In genomic region chr20:11301699-11302098, GRCh38 we compare ENCODE assay signal across 23 cellular contexts.
"Had no signal": no experiment of that assay in that cellular context is flagged by ENCODE, and none has a peak within 500 bp of the region (broad histone marks: within the 10 kb centered on the region; RNA-seq: fewer than 3 reads in every experiment).

No MANE protein-coding gene starts in this region.

- H3K9me3 Mint-ChIP-seq: neural crest cell; stimulated activated naive CD8-positive, alpha-beta T cell treated with anti-CD3 and anti-CD28 coated beads, Interleukin-15, Interleukin-2, amounts not matched to agents 100 ng/mL and 50 ng/mL, for 24 hours had no signal

- H3K27ac Mint-ChIP-seq: immature natural killer cell; naive thymus-derived CD8-positive, alpha-beta T cell; progenitor cell of endocrine pancreas; stimulated activated memory B cell treated with anti-CD40 and anti-IgM and Interleukin-4, amounts not matched to agents 10 μg/mL and 1 μg/mL and 100 μg/mL, for 72 hours; stimulated activated naive CD8-positive, alpha-beta T cell treated with anti-CD3 and anti-CD28 coated beads, Interleukin-15, Interleukin-2, amounts not matched to agents 100 ng/mL and 50 ng/mL, for 24 hours had no signal

- H3K4me3 Mint-ChIP-seq: immature natural killer cell; naive thymus-derived CD8-positive, alpha-beta T cell; neural crest cell; stimulated activated memory B cell treated with anti-CD40 and anti-IgM and Interleukin-4, amounts not matched to agents 10 μg/mL and 1 μg/mL and 100 μg/mL, for 72 hours; stimulated activated naive CD8-positive, alpha-beta T cell treated with anti-CD3 and anti-CD28 coated beads, Interleukin-15, Interleukin-2, amounts not matched to agents 100 ng/mL and 50 ng/mL, for 24 hours had no signal

- H3K27me3 Mint-ChIP-seq: naive thymus-derived CD8-positive, alpha-beta T cell; stimulated activated memory B cell treated with anti-CD40 and anti-IgM and Interleukin-4, amounts not matched to agents 10 μg/mL and 1 μg/mL and 100 μg/mL, for 72 hours; stimulated activated naive CD8-positive, alpha-beta T cell treated with anti-CD3 and anti-CD28 coated beads, Interleukin-15, Interleukin-2, amounts not matched to agents 100 ng/mL and 50 ng/mL, for 24 hours had no signal

- FAIRE-seq: kidney, pancreas, small intestine had no signal

- H3K4me3 ChIP-seq: colonic mucosa, esophagus muscularis mucosa, gastroesophageal sphincter, mucosa of descending colon, pancreas, testis, tibial nerve, upper lobe of right lung had no signal

- DNase-seq: caudate nucleus; colonic mucosa; dermis blood vessel endothelial cell; effector CD4-positive, alpha-beta T cell; glutamatergic neuron; immature natural killer cell; kidney; left cardiac atrium; mucosa of descending colon; naive thymus-derived CD8-positive, alpha-beta T cell; occipital lobe; pancreas; small intestine; stimulated activated CD4-positive, alpha-beta T cell treated with anti-CD3 and anti-CD28 coated beads, Interleukin-4, amount 100 ng/mL, for 1 hour; testis; upper lobe of right lung had no signal

- H3K4me1 ChIP-seq: colonic mucosa, esophagus muscularis mucosa, gastroesophageal sphincter, pancreas, testis, tibial nerve, upper lobe of right lung had no signal

- H3K36me3 Mint-ChIP-seq: immature natural killer cell; naive thymus-derived CD8-positive, alpha-beta T cell; stimulated activated memory B cell treated with anti-CD40 and anti-IgM and Interleukin-4, amounts not matched to agents 10 μg/mL and 1 μg/mL and 100 μg/mL, for 72 hours had no signal

- H3K36me3 ChIP-seq: colonic mucosa, esophagus muscularis mucosa, gastroesophageal sphincter, pancreas, tibial nerve, upper lobe of right lung had no signal

- H3K27ac ChIP-seq: colonic mucosa, esophagus muscularis mucosa, gastroesophageal sphincter, pancreas, testis, tibial nerve, upper lobe of right lung had no signal

- H3K4me1 Mint-ChIP-seq: immature natural killer cell; naive thymus-derived CD8-positive, alpha-beta T cell; stimulated activated memory B cell treated with anti-CD40 and anti-IgM and Interleukin-4, amounts not matched to agents 10 μg/mL and 1 μg/mL and 100 μg/mL, for 72 hours had no signal

- H3K27me3 ChIP-seq: colonic mucosa, esophagus muscularis mucosa, gastroesophageal sphincter, pancreas, testis, tibial nerve, upper lobe of right lung had no signal

- H3K9me3 ChIP-seq: colonic mucosa, esophagus muscularis mucosa, gastroesophageal sphincter, mucosa of descending colon, pancreas, testis, tibial nerve, upper lobe of right lung had no signal
